Comparison of ENCODE assay signal across 12 cellular contexts in genomic region chr12:111462134-111462821, GRCh38. TPM values are rescaled to one million over a fixed set of nuclear protein-coding genes. Genes with fewer than 3 reads are reported as not detected.
DNase-seq lines count a peak whose midpoint lies in the region; ATAC-seq and TF ChIP-seq lines count a peak whose summit lies in the region.
"Had no signal": no experiment of that assay in that cellular context is flagged by ENCODE, and none has a peak within 500 bp of the region (broad histone marks: within the 10 kb centered on the region; RNA-seq: fewer than 3 reads in every experiment).

No MANE protein-coding gene starts in this region.

- DNase-seq in activated CD4-positive, alpha-beta T cell treated with anti-CD3 and anti-CD28 coated beads for 36 hours, result no peak
- no peak for DNase-seq in activated CD4-positive, alpha-beta T cell treated with anti-CD3 and anti-CD28 coated beads, Interleukin-2, amount 50 U/mL, for 1 hour
- peak; percentile 85 for DNase-seq in MV-4-11 (lab: John Stamatoyannopoulos, UW)
- DNase-seq in chondrocyte (ENCODE audit: low spot score), result no peak
- DNase-seq in NCI-H774 (lab: John Stamatoyannopoulos, UW), result no peak
- DNase-seq in GOT3 (lab: John Stamatoyannopoulos, UW), result no peak
- DNase-seq: activated CD4-positive, alpha-beta T cell treated with anti-CD3 and anti-CD28 coated beads for 1 hour; activated gamma-delta T cell treated with Interleukin-2 at 50 U/mL for 16 hours; NCI-H2029 treated with DMSO at 0.1 percent for 48 hours had no signal

- H3K9me3 Mint-ChIP-seq in activated CD4-positive, alpha-beta T cell treated with anti-CD3 and anti-CD28 coated beads for 36 hours (ENCODE audit: low read depth), result no peaks in the 10 kb centered on the region
- H3K9me3 Mint-ChIP-seq in chondrocyte (ENCODE audit: low read depth), result no peaks in the 10 kb centered on the region

- no peaks in the 10 kb centered on the region for H3K4me1 Mint-ChIP-seq in activated CD4-positive, alpha-beta T cell treated with anti-CD3 and anti-CD28 coated beads for 36 hours
- peaks cover 21% of the 10 kb centered on the region for H3K4me1 Mint-ChIP-seq in chondrocyte (ENCODE audit: low read depth)

- POLR2A ChIA-PET in activated CD4-positive, alpha-beta T cell treated with anti-CD3 and anti-CD28 coated beads for 36 hours (lab: Charles Lee), result no interaction called here

- H3K9ac ChIP-seq in skeletal muscle satellite cell (ENCODE audit: low read depth, low read length), result peak overlapping the region; percentile 50

- H3K4me3 ChIP-seq in skeletal muscle satellite cell (ENCODE audit: low read length), result no peak overlapping the region
- H3K4me3 ChIP-seq: skin epidermis had no signal

- H3K4me1 ChIP-seq in skeletal muscle satellite cell (ENCODE audit: control insufficient read depth, insufficient read depth, low read length), result peaks cover 19% of the 10 kb centered on the region

- H3K27me3 Mint-ChIP-seq in activated CD4-positive, alpha-beta T cell treated with anti-CD3 and anti-CD28 coated beads for 36 hours, result no peaks in the 10 kb centered on the region
- no peaks in the 10 kb centered on the region for H3K27me3 Mint-ChIP-seq in chondrocyte (ENCODE audit: low read depth)

- no peak overlapping the region for H3K4me3 Mint-ChIP-seq in activated CD4-positive, alpha-beta T cell treated with anti-CD3 and anti-CD28 coated beads for 36 hours
- H3K4me3 Mint-ChIP-seq in chondrocyte (ENCODE audit: unreplicated experiment), result no peak overlapping the region

- H3K36me3 ChIP-seq in skeletal muscle satellite cell (ENCODE audit: insufficient read depth, low read length), result peaks cover 34% of the 10 kb centered on the region

- peak overlapping the region; percentile 72 for H3K27ac Mint-ChIP-seq in activated CD4-positive, alpha-beta T cell treated with anti-CD3 and anti-CD28 coated beads for 36 hours
- H3K27ac Mint-ChIP-seq in chondrocyte (ENCODE audit: unreplicated experiment), result peak overlapping the region; percentile 89

- no peak for TF ChIP-seq CTCF in chondrocyte (IDR thresholded peaks at IDR 0.05)

- H3K4me2 ChIP-seq in skeletal muscle satellite cell (ENCODE audit: low read length), result peak overlapping the region; percentile 4

- CTCF ChIA-PET in activated CD4-positive, alpha-beta T cell treated with anti-CD3 and anti-CD28 coated beads for 36 hours (lab: Charles Lee), result interaction anchor here (1.5 to 24.4 kb wide), 4 partner anchors 9 to 60 kb away, joined by 3 to 890 read pairs (median 26); partner anchors contain the start of gene SH2B3

- intact Hi-C loops in activated CD4-positive, alpha-beta T cell treated with anti-CD3 and anti-CD28 coated beads for 36 hours (cut with DNase I, micrococcal nuclease), result no loop called here

- H3K9me3 ChIP-seq in skeletal muscle satellite cell (replicated peaks; ENCODE audit: low read length), result no peaks in the 10 kb centered on the region

- ATAC-seq in activated CD4-positive, alpha-beta T cell treated with anti-CD3 and anti-CD28 coated beads for 36 hours, result no peak
- no peak for ATAC-seq in HG03457 (IDR thresholded peaks at IDR 0.05; ENCODE audit: unreplicated experiment)

- H3K36me3 Mint-ChIP-seq in activated CD4-positive, alpha-beta T cell treated with anti-CD3 and anti-CD28 coated beads for 36 hours (ENCODE audit: low read depth), result peaks cover 5% of the 10 kb centered on the region
- peaks cover 4% of the 10 kb centered on the region for H3K36me3 Mint-ChIP-seq in chondrocyte (ENCODE audit: low read depth)

- no peaks in the 10 kb centered on the region for H3K27me3 ChIP-seq in skeletal muscle satellite cell (ENCODE audit: control insufficient read depth, insufficient read depth, low read length)

RNA-seq across cellular contexts. Expression of gene SH2B3, which starts 56.6 kb away (rescaled TPM):
- total RNA-seq in activated CD4-positive, alpha-beta T cell treated with anti-CD3 and anti-CD28 coated beads for 36 hours, result 10 to 100 TPM; 29.2 to 32.7 TPM
- 14.7 to 20.0 TPM (median 18.3 TPM) in 3 replicates for total RNA-seq in chondrocyte
- 62.6 and 84.1 TPM in 2 replicates for total RNA-seq in skeletal muscle satellite cell (2012; rRNA removed)
